In the genomic region with DNA sequence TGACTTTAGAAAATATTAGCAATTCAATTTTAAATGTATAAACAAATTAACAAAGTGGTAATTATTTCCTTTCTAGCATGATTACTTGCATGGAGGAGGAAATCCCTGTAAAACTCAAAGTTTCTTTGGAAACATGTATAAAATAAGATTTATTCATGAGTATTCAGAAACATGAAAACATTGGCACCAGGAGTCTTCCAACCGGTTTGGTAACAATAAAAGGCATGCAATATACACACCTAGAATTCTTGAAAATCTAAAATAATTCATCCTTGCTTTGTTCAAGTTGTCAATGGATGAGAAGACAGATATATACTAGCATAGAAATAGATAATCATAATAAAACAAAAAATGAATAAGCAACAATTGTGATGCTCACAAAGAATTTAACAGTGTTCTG, we compare ENCODE assay signal across 18 cellular contexts.
"Had no signal": no experiment of that assay in that cellular context is flagged by ENCODE, and none has a peak within 500 bp of the region (broad histone marks: within the 10 kb centered on the region; RNA-seq: fewer than 3 reads in every experiment).

No MANE protein-coding gene starts in this region.

- H3K4me1 ChIP-seq: heart left ventricle, upper lobe of left lung, uterus had no signal

- H3K27me3 ChIP-seq: dorsolateral prefrontal cortex, heart left ventricle, upper lobe of left lung, uterus had no signal

- ATAC-seq: heart left ventricle; left lobe of liver; mucosa of descending colon; naive thymus-derived CD8-positive, alpha-beta T cell; sciatic nerve; stimulated activated naive B cell treated with anti-CD40 and anti-IgM and Interleukin-4, amounts not matched to agents 10 μg/mL and 1 μg/mL and 100 μg/mL, for 72 hours; stimulated activated naive CD8-positive, alpha-beta T cell treated with anti-CD3 and anti-CD28 coated beads, Interleukin-15, amount 100 ng/mL, for 72 hours had no signal

- H3K27ac ChIP-seq: dorsolateral prefrontal cortex, heart left ventricle, thoracic aorta, upper lobe of left lung, uterus had no signal

- H3K4me3 ChIP-seq: dorsolateral prefrontal cortex, heart left ventricle, mucosa of descending colon, skin epidermis, thoracic aorta, upper lobe of left lung, uterus had no signal

- H3K36me3 ChIP-seq: heart left ventricle, thoracic aorta, upper lobe of left lung, uterus had no signal

- H3K9me3 ChIP-seq: heart left ventricle, mucosa of descending colon, thoracic aorta, upper lobe of left lung, uterus had no signal

- DNase-seq: cortex of kidney; dorsolateral prefrontal cortex; effector CD8-positive, alpha-beta T cell; heart left ventricle; hippocampal formation; mucosa of descending colon; naive thymus-derived CD8-positive, alpha-beta T cell; posterior cingulate gyrus; stimulated activated CD4-positive, alpha-beta T cell treated with anti-CD3 and anti-CD28 coated beads, Interleukin-2, amount 100 ng/mL, for 24 hours; stimulated activated CD4-positive, alpha-beta T cell treated with anti-CD3 and anti-CD28 coated beads, Interleukin-4, amount 100 ng/mL, for 4 hours; stimulated activated naive B cell treated with anti-CD40 and anti-IgM and Interleukin-4, amounts not matched to agents 10 μg/mL and 1 μg/mL and 100 μg/mL, for 72 hours; stimulated activated naive CD8-positive, alpha-beta T cell treated with anti-CD3 and anti-CD28 coated beads, Interleukin-15, amount 100 ng/mL, for 72 hours; upper lobe of left lung; uterus had no signal
